ENCODE assay signal across 19 cellular contexts in genomic region chr1:184878602-184879001, GRCh38.
"Had no signal": no experiment of that assay in that cellular context is flagged by ENCODE, and none has a peak within 500 bp of the region (broad histone marks: within the 10 kb centered on the region; RNA-seq: fewer than 3 reads in every experiment).

No MANE protein-coding gene starts in this region.

- H3K27me3 Mint-ChIP-seq: activated naive CD8-positive, alpha-beta T cell treated with anti-CD3 and anti-CD28 coated beads, Interleukin-2, amount 10 ng/mL, durations not matched to agents 7 days and 5 days; activated T-helper 17 cell treated with anti-CD3 and anti-CD28 coated beads, Interleukin-2, amount 50 U/mL, for 72 hours; T-cell; type B pancreatic cell had no signal

- H3K27ac Mint-ChIP-seq: activated CD4-positive, alpha-beta T cell treated with anti-CD3 and anti-CD28 coated beads, Interleukin-2, amount 10 ng/mL, durations not matched to agents 24 days and 14 days; activated CD8-positive, alpha-beta T cell treated with anti-CD3 and anti-CD28 coated beads for 36 hours; activated naive CD8-positive, alpha-beta T cell treated with anti-CD3 and anti-CD28 coated beads, Interleukin-2, amount 10 ng/mL, durations not matched to agents 7 days and 5 days; activated T-helper 17 cell treated with anti-CD3 and anti-CD28 coated beads, Interleukin-2, amount 50 U/mL, for 72 hours; brain; type B pancreatic cell had no signal

- H3K9me3 ChIP-seq: suprapubic skin had no signal

- DNase-seq: activated CD4-positive, alpha-beta T cell treated with anti-CD3 and anti-CD28 coated beads, Interleukin-2, amount 10 ng/mL, durations not matched to agents 24 days and 14 days; activated CD8-positive, alpha-beta T cell treated with anti-CD3 and anti-CD28 coated beads for 36 hours; activated naive CD4-positive, alpha-beta T cell; activated naive CD8-positive, alpha-beta T cell treated with anti-CD3 and anti-CD28 coated beads, Interleukin-2, amount 10 ng/mL, durations not matched to agents 7 days and 5 days; activated T-cell treated with anti-CD3 and anti-CD28 coated beads, Interleukin-2, amount 50 U/mL, for 1 hour; amygdala; central memory CD4-positive, alpha-beta T cell; mesenchymal stem cell; naive thymus-derived CD8-positive, alpha-beta T cell; stimulated activated CD4-positive, alpha-beta T cell treated with anti-CD3 and anti-CD28 coated beads, Interleukin-2, amount 100 ng/mL, for 24 hours; T-cell; T-helper 9 cell had no signal

- H3K4me1 Mint-ChIP-seq: activated naive CD8-positive, alpha-beta T cell treated with anti-CD3 and anti-CD28 coated beads, Interleukin-2, amount 10 ng/mL, durations not matched to agents 7 days and 5 days had no signal

- FAIRE-seq: colon had no signal

- H3K27ac ChIP-seq: parathyroid adenoma, suprapubic skin had no signal

- ATAC-seq: activated CD8-positive, alpha-beta T cell treated with anti-CD3 and anti-CD28 coated beads for 36 hours; activated T-helper 17 cell treated with anti-CD3 and anti-CD28 coated beads, Interleukin-2, amount 50 U/mL, for 72 hours; naive thymus-derived CD8-positive, alpha-beta T cell; T-cell had no signal

- H3K4me1 ChIP-seq: parathyroid adenoma had no signal

- H3K36me3 ChIP-seq: suprapubic skin had no signal

- H3K36me3 Mint-ChIP-seq: brain; naive thymus-derived CD8-positive, alpha-beta T cell; type B pancreatic cell had no signal

- H3K4me3 Mint-ChIP-seq: activated CD4-positive, alpha-beta T cell treated with anti-CD3 and anti-CD28 coated beads, Interleukin-2, amount 10 ng/mL, durations not matched to agents 24 days and 14 days; activated CD8-positive, alpha-beta T cell treated with anti-CD3 and anti-CD28 coated beads for 36 hours; activated naive CD8-positive, alpha-beta T cell treated with anti-CD3 and anti-CD28 coated beads, Interleukin-2, amount 10 ng/mL, durations not matched to agents 7 days and 5 days; activated T-helper 17 cell treated with anti-CD3 and anti-CD28 coated beads, Interleukin-2, amount 50 U/mL, for 72 hours; brain; naive thymus-derived CD8-positive, alpha-beta T cell; stimulated activated naive CD8-positive, alpha-beta T cell treated with anti-CD3 and anti-CD28 coated beads, Interleukin-15, Interleukin-2, amounts not matched to agents 100 ng/mL and 50 ng/mL, for 24 hours; T-cell; type B pancreatic cell had no signal

- H3K9ac ChIP-seq: parathyroid adenoma had no signal

- H3K9me3 Mint-ChIP-seq: activated CD4-positive, alpha-beta T cell treated with anti-CD3 and anti-CD28 coated beads, Interleukin-2, amount 10 ng/mL, durations not matched to agents 24 days and 14 days; activated naive CD8-positive, alpha-beta T cell treated with anti-CD3 and anti-CD28 coated beads, Interleukin-2, amount 10 ng/mL, durations not matched to agents 7 days and 5 days; activated T-helper 17 cell treated with anti-CD3 and anti-CD28 coated beads, Interleukin-2, amount 50 U/mL, for 72 hours; brain; stimulated activated naive CD8-positive, alpha-beta T cell treated with anti-CD3 and anti-CD28 coated beads, Interleukin-15, Interleukin-2, amounts not matched to agents 100 ng/mL and 50 ng/mL, for 24 hours; T-cell; type B pancreatic cell had no signal

- H3K4me3 ChIP-seq: suprapubic skin had no signal

- H3K27me3 ChIP-seq: suprapubic skin had no signal
